In the genomic region with DNA sequence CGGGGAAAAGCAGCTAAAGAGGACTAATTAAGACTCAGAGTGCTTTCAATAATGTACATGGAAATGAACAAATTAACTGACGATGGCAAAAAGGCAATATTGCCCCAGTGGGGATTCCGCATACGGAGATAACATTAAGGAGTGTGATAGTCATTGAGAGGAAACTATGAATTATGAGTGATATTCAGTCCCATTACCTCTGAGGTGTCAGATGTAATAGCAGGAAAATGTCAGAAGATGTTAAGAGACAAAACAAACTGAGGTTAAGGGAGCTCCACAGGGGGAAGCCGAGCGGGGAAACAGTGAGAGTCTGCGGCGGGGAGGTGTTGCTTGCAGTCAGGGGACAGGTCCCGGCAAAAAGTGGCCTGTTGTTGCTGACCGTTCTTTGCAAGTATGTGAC, we compare ENCODE assay signal across 25 cellular contexts.
"Had no signal": no experiment of that assay in that cellular context is flagged by ENCODE, and none has a peak within 500 bp of the region (broad histone marks: within the 10 kb centered on the region; RNA-seq: fewer than 3 reads in every experiment).

No MANE protein-coding gene starts in this region.

- H3K4me3 ChIP-seq: pancreas, prostate gland, right lobe of liver, sigmoid colon, stomach, thoracic aorta, thyroid gland, tibial nerve, upper lobe of left lung, vagina had no signal

- H3K27ac ChIP-seq: neutrophil, pancreas, prostate gland, right lobe of liver, sigmoid colon, stomach, thoracic aorta, thyroid gland, tibial nerve, upper lobe of left lung, vagina had no signal

- ATAC-seq: naive thymus-derived CD4-positive, alpha-beta T cell; natural killer cell; pancreas; right cardiac atrium; right lobe of liver; stimulated activated effector memory CD8-positive, alpha-beta T cell treated with anti-CD3 and anti-CD28 coated beads, Interleukin-12 subunit alpha, Interleukin-12 subunit beta, amount 100 ng/mL, for 72 hours; stimulated activated naive B cell treated with anti-CD40 and anti-IgM and Interleukin-4, amounts not matched to agents 10 μg/mL and 1 μg/mL and 100 μg/mL, for 72 hours had no signal

- FAIRE-seq: pancreas, small intestine, urothelium cell line had no signal

- H3K27me3 ChIP-seq: neutrophil, pancreas, right lobe of liver, sigmoid colon, thyroid gland, tibial nerve, upper lobe of left lung, vagina had no signal

- H3K36me3 ChIP-seq: neutrophil, pancreas, prostate gland, right lobe of liver, sigmoid colon, stomach, thoracic aorta, thyroid gland, tibial nerve, upper lobe of left lung, vagina had no signal

- H3K4me1 ChIP-seq: pancreas, prostate gland, right lobe of liver, sigmoid colon, stomach, thyroid gland, tibial nerve, upper lobe of left lung, vagina had no signal

- DNase-seq: naive thymus-derived CD4-positive, alpha-beta T cell; natural killer cell; nucleus accumbens; pancreas; right cardiac atrium; right lobe of liver; sigmoid colon; small intestine; stimulated activated CD4-positive, alpha-beta T cell treated with anti-CD3 and anti-CD28 coated beads, Interleukin-15, amount 100 ng/mL, for 24 hours; stimulated activated CD4-positive, alpha-beta T cell treated with anti-CD3 and anti-CD28 coated beads, Interleukin-2, amount 100 ng/mL, for 24 hours; stimulated activated CD4-positive, alpha-beta T cell treated with anti-CD3 and anti-CD28 coated beads, Interleukin-2, amount 100 ng/mL, for 48 hours; stimulated activated CD4-positive, alpha-beta T cell treated with anti-CD3 and anti-CD28 coated beads, Interleukin-4, amount 100 ng/mL, for 24 hours; stimulated activated naive B cell treated with anti-CD40 and anti-IgM and Interleukin-4, amounts not matched to agents 10 μg/mL and 1 μg/mL and 100 μg/mL, for 72 hours; stimulated activated naive CD4-positive, alpha-beta T cell treated with Interleukin-2 at 50 U/mL for 16 hours; stomach; thyroid gland; trophoblast cell; upper lobe of left lung had no signal

- H3K9me3 ChIP-seq: neutrophil, pancreas, prostate gland, right lobe of liver, thoracic aorta, thyroid gland, vagina had no signal
